Comparison of ENCODE assay signal across 10 cellular contexts in the genomic region with DNA sequence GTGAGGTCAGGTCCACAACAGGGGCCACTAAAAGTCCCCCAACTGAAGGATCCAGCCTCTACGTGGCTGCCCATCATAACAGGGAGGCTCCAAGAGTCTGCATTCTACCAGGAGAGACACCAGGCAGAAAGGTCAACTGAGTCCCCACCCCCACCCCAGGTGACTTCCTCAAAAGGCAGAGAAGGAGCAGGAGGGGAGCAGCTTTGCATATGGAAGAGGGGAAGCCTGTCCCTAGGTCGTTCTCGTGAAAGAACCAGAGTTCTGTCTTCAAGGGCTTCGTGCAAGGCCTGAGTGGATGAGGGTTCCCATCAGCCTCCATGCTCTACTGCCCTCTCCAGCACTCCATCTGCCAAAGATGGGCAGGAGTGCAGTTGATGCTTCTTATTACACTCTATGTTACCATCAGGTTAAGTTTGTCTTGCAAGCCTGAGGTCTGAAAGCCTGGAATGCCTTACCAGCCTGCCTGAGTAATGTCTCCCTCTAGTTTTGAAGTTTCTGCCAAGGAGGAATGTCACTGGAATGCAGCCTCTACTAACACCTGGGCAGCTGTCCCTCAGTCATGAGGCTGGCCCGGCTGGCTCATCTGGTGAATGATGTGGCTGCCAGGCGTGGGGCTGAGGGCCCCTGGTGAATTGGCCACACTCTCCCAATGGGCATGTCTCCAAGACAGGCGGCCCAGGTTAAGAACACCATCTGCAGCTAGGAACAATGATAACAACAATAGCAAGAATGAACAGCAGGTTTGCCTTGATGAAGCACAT. TPM values are rescaled to one million over a fixed set of nuclear protein-coding genes. Genes with fewer than 3 reads are reported as not detected.
DNase-seq lines count a peak whose midpoint lies in the region; ATAC-seq lines count a peak whose summit lies in the region.
"Had no signal": no experiment of that assay in that cellular context is flagged by ENCODE, and none has a peak within 500 bp of the region (broad histone marks: within the 10 kb centered on the region; RNA-seq: fewer than 3 reads in every experiment).

No MANE protein-coding gene starts in this region.

- no peaks in the 10 kb centered on the region for H3K27me3 ChIP-seq in CD4-positive, CD25-positive, alpha-beta regulatory T cell (ENCODE audit: control insufficient read depth, insufficient read depth, low read length)

- H3K4me1 ChIP-seq in CD4-positive, CD25-positive, alpha-beta regulatory T cell (ENCODE audit: control insufficient read depth, insufficient read depth, low read length, poor library complexity, severe bottlenecking) = peaks cover 50% of the 10 kb centered on the region

- POLR2A ChIA-PET in naive thymus-derived CD8-positive, alpha-beta T cell (lab: Charles Lee) = no interaction called here

- H3K27ac Mint-ChIP-seq in CD4-positive, CD25-positive, alpha-beta regulatory T cell = peak overlapping the region in 2 of 3 donors; percentile 36 to 52
- peak overlapping the region; percentile 97 for H3K27ac Mint-ChIP-seq in activated T-helper 1 cell treated with anti-CD3 and anti-CD28 coated beads, Interleukin-12 subunit alpha, Interleukin-12 subunit beta, Interleukin-2, Interleukin-4 antibody, amounts not matched to agents 30 ng/mL and 10 ng/mL and 1 ng/mL, durations not matched to agents 14 hours and 24 hours and 36 hours
- H3K27ac Mint-ChIP-seq in naive thymus-derived CD8-positive, alpha-beta T cell = peak overlapping the region in 1 of 10 donors; percentile 90

- H3K9me3 ChIP-seq in CD4-positive, CD25-positive, alpha-beta regulatory T cell (ENCODE audit: control insufficient read depth in 2 of 2, low read length in 2 of 2) = no peaks in the 10 kb centered on the region
- H3K9me3 ChIP-seq: thoracic aorta had no signal

- peaks cover 21 to 62% (median 50%) of the 10 kb centered on the region in 4 donors for H3K4me1 Mint-ChIP-seq in CD4-positive, CD25-positive, alpha-beta regulatory T cell
- H3K4me1 Mint-ChIP-seq in activated T-helper 1 cell treated with anti-CD3 and anti-CD28 coated beads, Interleukin-12 subunit alpha, Interleukin-12 subunit beta, Interleukin-2, Interleukin-4 antibody, amounts not matched to agents 30 ng/mL and 10 ng/mL and 1 ng/mL, durations not matched to agents 14 hours and 24 hours and 36 hours (ENCODE audit: low read depth) = peaks cover 84% of the 10 kb centered on the region
- H3K4me1 Mint-ChIP-seq in naive thymus-derived CD8-positive, alpha-beta T cell = peaks cover 1 to 53% (median 17%) of the 10 kb centered on the region in 4 donors

- no peaks in the 10 kb centered on the region for H3K27me3 Mint-ChIP-seq in CD4-positive, CD25-positive, alpha-beta regulatory T cell
- no peaks in the 10 kb centered on the region for H3K27me3 Mint-ChIP-seq in activated T-helper 1 cell treated with anti-CD3 and anti-CD28 coated beads, Interleukin-12 subunit alpha, Interleukin-12 subunit beta, Interleukin-2, Interleukin-4 antibody, amounts not matched to agents 30 ng/mL and 10 ng/mL and 1 ng/mL, durations not matched to agents 14 hours and 24 hours and 36 hours (ENCODE audit: insufficient read depth)
- peaks cover 0 to 6% (median 0%) of the 10 kb centered on the region in 5 donors for H3K27me3 Mint-ChIP-seq in naive thymus-derived CD8-positive, alpha-beta T cell

- no peak for DNase-seq in CD4-positive, CD25-positive, alpha-beta regulatory T cell
- DNase-seq in HPDE6-E6E7 (ENCODE audit: extremely low spot score) = peak; percentile 32
- DNase-seq in activated T-helper 1 cell treated with anti-CD3 and anti-CD28 coated beads, Interleukin-12 subunit alpha, Interleukin-12 subunit beta, Interleukin-2, Interleukin-4 antibody, amounts not matched to agents 30 ng/mL and 10 ng/mL and 1 ng/mL, durations not matched to agents 14 hours and 24 hours and 36 hours (ENCODE audit: low spot score) = no peak
- DNase-seq in left lobe of liver (ENCODE audit: low spot score) = no peak
- no peak for DNase-seq in naive thymus-derived CD8-positive, alpha-beta T cell
- no peak for DNase-seq in NCI-H146 treated with DMSO at 0.1 percent for 48 hours (lab: John Stamatoyannopoulos, UW; ENCODE audit: unreplicated experiment)
- DNase-seq in effector CD8-positive, alpha-beta T cell (lab: John Stamatoyannopoulos, UW) = no peak
- DNase-seq in NCI-H2029 (lab: John Stamatoyannopoulos, UW) = no peak
- DNase-seq: activated T-cell treated with anti-CD3 and anti-CD28 coated beads, Interleukin-2, amount 50 U/mL, for 4 hours had no signal

- H3K36me3 ChIP-seq in CD4-positive, CD25-positive, alpha-beta regulatory T cell (ENCODE audit: control insufficient read depth, insufficient read depth, low read length) = no peaks in the 10 kb centered on the region
- H3K36me3 ChIP-seq: thoracic aorta had no signal

- ATAC-seq in CD4-positive, CD25-positive, alpha-beta regulatory T cell (ENCODE audit: low read depth in 2 of 2) = no peak
- peak; percentile 20 for ATAC-seq in left lobe of liver
- ATAC-seq in naive thymus-derived CD8-positive, alpha-beta T cell = no peak
- ATAC-seq: activated T-cell treated with anti-CD3 and anti-CD28 coated beads, Interleukin-2, amount 50 U/mL, for 4 hours had no signal

- H3K9me3 Mint-ChIP-seq in CD4-positive, CD25-positive, alpha-beta regulatory T cell = peaks cover 0 to 3% (median 0%) of the 10 kb centered on the region in 7 donors
- no peaks in the 10 kb centered on the region for H3K9me3 Mint-ChIP-seq in activated T-helper 1 cell treated with anti-CD3 and anti-CD28 coated beads, Interleukin-12 subunit alpha, Interleukin-12 subunit beta, Interleukin-2, Interleukin-4 antibody, amounts not matched to agents 30 ng/mL and 10 ng/mL and 1 ng/mL, durations not matched to agents 14 hours and 24 hours and 36 hours
- no peaks in the 10 kb centered on the region for H3K9me3 Mint-ChIP-seq in naive thymus-derived CD8-positive, alpha-beta T cell
- H3K9me3 Mint-ChIP-seq: activated T-cell treated with anti-CD3 and anti-CD28 coated beads, Interleukin-2, amount 50 U/mL, for 4 hours had no signal

- H3K4me3 ChIP-seq in CD4-positive, CD25-positive, alpha-beta regulatory T cell (ENCODE audit: low read depth, low read length) = no peak overlapping the region
- H3K4me3 ChIP-seq: thoracic aorta had no signal

- H3K36me3 Mint-ChIP-seq in CD4-positive, CD25-positive, alpha-beta regulatory T cell = no peaks in the 10 kb centered on the region
- peaks cover 4% of the 10 kb centered on the region for H3K36me3 Mint-ChIP-seq in activated T-helper 1 cell treated with anti-CD3 and anti-CD28 coated beads, Interleukin-12 subunit alpha, Interleukin-12 subunit beta, Interleukin-2, Interleukin-4 antibody, amounts not matched to agents 30 ng/mL and 10 ng/mL and 1 ng/mL, durations not matched to agents 14 hours and 24 hours and 36 hours (ENCODE audit: low read depth)
- no peaks in the 10 kb centered on the region for H3K36me3 Mint-ChIP-seq in naive thymus-derived CD8-positive, alpha-beta T cell

- intact Hi-C loops in activated T-helper 1 cell treated with anti-CD3 and anti-CD28 coated beads, Interleukin-12 subunit alpha, Interleukin-12 subunit beta, Interleukin-2, Interleukin-4 antibody, amounts not matched to agents 30 ng/mL and 10 ng/mL and 1 ng/mL, durations not matched to agents 14 hours and 24 hours and 36 hours (cut with micrococcal nuclease) = no loop called here

- no peak overlapping the region for H3K27ac ChIP-seq in CD4-positive, CD25-positive, alpha-beta regulatory T cell (ENCODE audit: insufficient read depth, low read length, poor library complexity, severe bottlenecking)
- H3K27ac ChIP-seq: thoracic aorta had no signal

- peak overlapping the region in 3 of 4 donors; percentile 46 to 91 (median 76) for H3K4me3 Mint-ChIP-seq in CD4-positive, CD25-positive, alpha-beta regulatory T cell
- no peak overlapping the region for H3K4me3 Mint-ChIP-seq in activated T-helper 1 cell treated with anti-CD3 and anti-CD28 coated beads, Interleukin-12 subunit alpha, Interleukin-12 subunit beta, Interleukin-2, Interleukin-4 antibody, amounts not matched to agents 30 ng/mL and 10 ng/mL and 1 ng/mL, durations not matched to agents 14 hours and 24 hours and 36 hours
- no peak overlapping the region for H3K4me3 Mint-ChIP-seq in naive thymus-derived CD8-positive, alpha-beta T cell

RNA-seq across cellular contexts. Expression of a gene that starts 54.3 kb away (rescaled TPM):
- total RNA-seq in CD4-positive, CD25-positive, alpha-beta regulatory T cell = 52.1 TPM
- polyA plus RNA-seq in CD4-positive, CD25-positive, alpha-beta regulatory T cell = 10 to 100 TPM; 17.5 to 19.8 (median 17.8) TPM
- 47.8 and 48.0 TPM in 2 replicates for total RNA-seq in activated T-helper 1 cell treated with anti-CD3 and anti-CD28 coated beads, Interleukin-12 subunit alpha, Interleukin-12 subunit beta, Interleukin-2, Interleukin-4 antibody, amounts not matched to agents 30 ng/mL and 10 ng/mL and 1 ng/mL, durations not matched to agents 14 hours and 24 hours and 36 hours
- total RNA-seq in left lobe of liver = 8.8 TPM
- total RNA-seq in naive thymus-derived CD8-positive, alpha-beta T cell = 10 to 100 TPM; 37.3 to 39.5 TPM
- polyA plus RNA-seq in naive thymus-derived CD8-positive, alpha-beta T cell = 10 to 100 TPM; 13.0 to 14.5 (median 13.0) TPM

Comparison
In these comparisons a context has a peak if more than half of its experiments do, and no peak if none do; other contexts are left out.
1. H3K4me3 Mint-ChIP-seq: peak in CD4-positive, CD25-positive, alpha-beta regulatory T cell (3 of 4); none in activated T-helper 1 cell treated with anti-CD3 and anti-CD28 coated beads, Interleukin-12 subunit alpha, Interleukin-12 subunit beta, Interleukin-2, Interleukin-4 antibody, amounts not matched to agents 30 ng/mL and 10 ng/mL and 1 ng/mL, durations not matched to agents 14 hours and 24 hours and 36 hours (single experiment) and naive thymus-derived CD8-positive, alpha-beta T cell (0 of 10).